ENCODE assay signal across 9 cellular contexts in the genomic region with DNA sequence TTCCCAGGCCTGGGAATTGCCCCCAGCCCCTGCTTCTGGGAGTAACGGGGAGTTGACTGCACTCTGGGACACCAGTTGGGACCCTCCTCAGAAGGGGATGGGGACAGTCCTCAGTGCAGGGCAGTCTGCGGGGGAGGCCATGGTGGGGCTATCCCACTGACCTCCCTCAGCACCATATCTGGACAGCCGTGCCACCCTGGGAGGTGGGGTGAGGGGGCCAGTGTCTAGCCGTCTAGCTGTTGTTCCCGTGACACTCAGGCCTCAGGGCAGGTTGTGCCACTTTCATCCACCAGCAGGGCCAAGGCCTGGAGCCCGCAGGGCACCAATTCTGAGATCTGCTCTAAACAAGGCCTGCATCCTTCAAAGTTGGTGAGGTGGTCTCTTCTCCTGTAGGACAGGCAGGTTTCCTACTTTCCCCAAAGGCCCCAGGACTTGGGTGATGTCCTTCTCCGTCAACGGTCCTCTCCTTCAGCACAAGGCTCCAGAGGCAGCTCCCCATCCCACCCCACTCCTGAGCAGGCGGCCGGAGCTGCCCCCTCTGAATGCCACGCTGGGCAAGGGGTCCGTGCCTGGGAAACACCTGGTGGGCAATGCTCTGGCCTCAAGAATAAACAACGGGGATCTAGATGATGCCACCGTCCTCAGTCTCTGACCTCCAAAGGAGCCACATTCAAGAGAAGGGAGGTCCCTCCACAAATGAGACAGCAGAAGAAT.
DNase-seq lines count a peak whose midpoint lies in the region; ATAC-seq and TF ChIP-seq lines count a peak whose summit lies in the region.
"Had no signal": no experiment of that assay in that cellular context is flagged by ENCODE, and none has a peak within 500 bp of the region (broad histone marks: within the 10 kb centered on the region; RNA-seq: fewer than 3 reads in every experiment).

No MANE protein-coding gene starts in this region.

- no peaks in the 10 kb centered on the region for H3K27me3 Mint-ChIP-seq in stimulated activated naive CD8-positive, alpha-beta T cell treated with anti-CD3 and anti-CD28 coated beads, Interleukin-15, Interleukin-2, amounts not matched to agents 100 ng/mL and 50 ng/mL, for 24 hours
- H3K27me3 Mint-ChIP-seq in dendritic cell treated with granulocyte-macrophage colony-stimulating factor and Interleukin-4, amounts not matched to agents 40 ng/mL and 50 ng/mL, for 4 days: no peaks in the 10 kb centered on the region
- no peaks in the 10 kb centered on the region for H3K27me3 Mint-ChIP-seq in nephron (ENCODE audit: low read depth)

- no peak for ATAC-seq in stimulated activated naive CD8-positive, alpha-beta T cell treated with anti-CD3 and anti-CD28 coated beads, Interleukin-15, Interleukin-2, amounts not matched to agents 100 U/mL and 50 U/mL, for 24 hours
- no peak for ATAC-seq in HG03520 (IDR thresholded peaks at IDR 0.05; ENCODE audit: unreplicated experiment)

- intact Hi-C loops in dendritic cell treated with granulocyte-macrophage colony-stimulating factor and Interleukin-4, amounts not matched to agents 40 ng/mL and 50 ng/mL, for 4 days (cut with micrococcal nuclease): no loop called here

- H3K4me3 Mint-ChIP-seq in stimulated activated naive CD8-positive, alpha-beta T cell treated with anti-CD3 and anti-CD28 coated beads, Interleukin-15, Interleukin-2, amounts not matched to agents 100 ng/mL and 50 ng/mL, for 24 hours: peak overlapping the region; percentile 30
- peak overlapping the region; percentile 88 for H3K4me3 Mint-ChIP-seq in dendritic cell treated with granulocyte-macrophage colony-stimulating factor and Interleukin-4, amounts not matched to agents 40 ng/mL and 50 ng/mL, for 4 days
- H3K4me3 Mint-ChIP-seq in nephron: peak overlapping the region; percentile 59 to 85 (median 67)

- DNase-seq in stimulated activated naive CD8-positive, alpha-beta T cell treated with anti-CD3 and anti-CD28 coated beads, Interleukin-15, Interleukin-2, amounts not matched to agents 100 U/mL and 50 U/mL, for 24 hours: no peak
- DNase-seq in NCI-H446 treated with DMSO at 0.1 percent for 48 hours (lab: John Stamatoyannopoulos, UW) (no peak), NCI-H748 (lab: John Stamatoyannopoulos, UW; ENCODE audit: unreplicated experiment) (no peak)
- DNase-seq in stimulated activated CD4-positive, alpha-beta T cell treated with anti-CD3 and anti-CD28 coated beads, Interleukin-15, amount 100 ng/mL, for 24 hours: no peak
- DNase-seq: KG1 had no signal

- H3K27ac Mint-ChIP-seq in stimulated activated naive CD8-positive, alpha-beta T cell treated with anti-CD3 and anti-CD28 coated beads, Interleukin-15, Interleukin-2, amounts not matched to agents 100 ng/mL and 50 ng/mL, for 24 hours: peak overlapping the region; percentile 81
- peak overlapping the region; percentile 95 for H3K27ac Mint-ChIP-seq in dendritic cell treated with granulocyte-macrophage colony-stimulating factor and Interleukin-4, amounts not matched to agents 40 ng/mL and 50 ng/mL, for 4 days
- H3K27ac Mint-ChIP-seq in nephron: peak overlapping the region; percentile 98 to 99 (median 98)

- H3K36me3 Mint-ChIP-seq in stimulated activated naive CD8-positive, alpha-beta T cell treated with anti-CD3 and anti-CD28 coated beads, Interleukin-15, Interleukin-2, amounts not matched to agents 100 ng/mL and 50 ng/mL, for 24 hours (ENCODE audit: low read depth): no peaks in the 10 kb centered on the region
- peaks cover 6% of the 10 kb centered on the region for H3K36me3 Mint-ChIP-seq in dendritic cell treated with granulocyte-macrophage colony-stimulating factor and Interleukin-4, amounts not matched to agents 40 ng/mL and 50 ng/mL, for 4 days (ENCODE audit: low read depth)
- no peaks in the 10 kb centered on the region for H3K36me3 Mint-ChIP-seq in nephron (ENCODE audit: low read depth)

- TF ChIP-seq CTCF in nephron (IDR thresholded peaks at IDR 0.05; ENCODE audit: unreplicated experiment in 3 of 3): no peak

- peaks cover 37% of the 10 kb centered on the region for H3K4me1 Mint-ChIP-seq in stimulated activated naive CD8-positive, alpha-beta T cell treated with anti-CD3 and anti-CD28 coated beads, Interleukin-15, Interleukin-2, amounts not matched to agents 100 ng/mL and 50 ng/mL, for 24 hours (ENCODE audit: low read depth)
- peaks cover 45% of the 10 kb centered on the region for H3K4me1 Mint-ChIP-seq in dendritic cell treated with granulocyte-macrophage colony-stimulating factor and Interleukin-4, amounts not matched to agents 40 ng/mL and 50 ng/mL, for 4 days (ENCODE audit: low read depth)
- peaks cover 22% of the 10 kb centered on the region for H3K4me1 Mint-ChIP-seq in nephron

- H3K9me3 Mint-ChIP-seq in stimulated activated naive CD8-positive, alpha-beta T cell treated with anti-CD3 and anti-CD28 coated beads, Interleukin-15, Interleukin-2, amounts not matched to agents 100 ng/mL and 50 ng/mL, for 24 hours: peaks cover 3% of the 10 kb centered on the region
- no peaks in the 10 kb centered on the region for H3K9me3 Mint-ChIP-seq in dendritic cell treated with granulocyte-macrophage colony-stimulating factor and Interleukin-4, amounts not matched to agents 40 ng/mL and 50 ng/mL, for 4 days
- H3K9me3 Mint-ChIP-seq in nephron: no peaks in the 10 kb centered on the region

Comparison
In these comparisons a context has a peak if more than half of its experiments do, and no peak if none do; other contexts are left out.
1. H3K4me3 Mint-ChIP-seq: peak in every context shown above with its lines; median percentile 88 in dendritic cell treated with granulocyte-macrophage colony-stimulating factor and Interleukin-4, amounts not matched to agents 40 ng/mL and 50 ng/mL, for 4 days; 67 in nephron; 30 in stimulated activated naive CD8-positive, alpha-beta T cell treated with anti-CD3 and anti-CD28 coated beads, Interleukin-15, Interleukin-2, amounts not matched to agents 100 ng/mL and 50 ng/mL, for 24 hours.